ENCODE assay signal across 37 cellular contexts in the genomic region with DNA sequence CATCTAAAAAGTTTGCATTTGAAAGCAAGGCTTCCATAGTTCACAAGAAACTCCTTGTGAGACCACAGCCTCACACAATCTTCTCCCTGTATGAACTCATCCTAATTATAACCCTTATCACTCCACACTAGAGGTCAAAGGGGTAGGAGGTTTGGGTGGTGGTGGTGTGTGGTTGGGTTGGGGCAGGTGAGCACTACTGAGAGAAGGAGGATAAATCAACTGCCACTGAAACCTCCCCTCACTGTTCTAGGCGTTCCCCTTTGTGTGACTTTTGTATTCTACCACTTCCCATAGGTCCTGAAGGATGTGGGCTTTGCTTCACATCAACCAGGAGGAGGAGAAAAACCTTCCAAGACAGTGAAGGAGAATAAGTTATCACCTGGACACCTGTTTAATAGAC. TPM values are rescaled to one million over a fixed set of nuclear protein-coding genes. Genes with fewer than 3 reads are reported as not detected.
"Had no signal": no experiment of that assay in that cellular context is flagged by ENCODE, and none has a peak within 500 bp of the region (broad histone marks: within the 10 kb centered on the region; RNA-seq: fewer than 3 reads in every experiment).

No MANE protein-coding gene starts in this region.

- H3K4me3 ChIP-seq: MG63 had no signal

- H3K9me3 ChIP-seq: MG63 had no signal

- H3K36me3 ChIP-seq: MG63 had no signal

- DNase-seq: Karpas-422, Kasumi-1, MG63, MM.1S, MV-4-11, NCI-H1048, NCI-H1092, NCI-H1092 treated with DMSO at 0.1 percent for 48 hours, NCI-H1105, NCI-H1105 treated with DMSO at 0.1 percent for 48 hours, NCI-H1417, NCI-H1417 treated with DMSO at 0.1 percent for 48 hours, NCI-H1436, NCI-H1436 treated with DMSO at 0.1 percent for 48 hours, NCI-H146, NCI-H1694, NCI-H1694 treated with DMSO at 0.1 percent for 48 hours, NCI-H187, NCI-H187 treated with DMSO at 0.1 percent for 48 hours, NCI-H1930, NCI-H2029, NCI-H2029 treated with DMSO at 0.1 percent for 48 hours, NCI-H2081, NCI-H2081 treated with DMSO at 0.1 percent for 48 hours, NCI-H2107, NCI-H2171, NCI-H2171 treated with DMSO at 0.1 percent for 48 hours, NCI-H2227 treated with DMSO at 0.1 percent for 48 hours, NCI-H226, NCI-H345, NCI-H446, NCI-H446 treated with DMSO at 0.1 percent for 48 hours, NCI-H510A, NCI-H510A treated with DMSO at 0.1 percent for 48 hours, NCI-H524 had no signal

RNA-seq across cellular contexts. Expression of a gene that starts 6.4 kb away (rescaled TPM):
- total RNA-seq: M059J, MCF 10A had no signal
